In the genomic region with DNA sequence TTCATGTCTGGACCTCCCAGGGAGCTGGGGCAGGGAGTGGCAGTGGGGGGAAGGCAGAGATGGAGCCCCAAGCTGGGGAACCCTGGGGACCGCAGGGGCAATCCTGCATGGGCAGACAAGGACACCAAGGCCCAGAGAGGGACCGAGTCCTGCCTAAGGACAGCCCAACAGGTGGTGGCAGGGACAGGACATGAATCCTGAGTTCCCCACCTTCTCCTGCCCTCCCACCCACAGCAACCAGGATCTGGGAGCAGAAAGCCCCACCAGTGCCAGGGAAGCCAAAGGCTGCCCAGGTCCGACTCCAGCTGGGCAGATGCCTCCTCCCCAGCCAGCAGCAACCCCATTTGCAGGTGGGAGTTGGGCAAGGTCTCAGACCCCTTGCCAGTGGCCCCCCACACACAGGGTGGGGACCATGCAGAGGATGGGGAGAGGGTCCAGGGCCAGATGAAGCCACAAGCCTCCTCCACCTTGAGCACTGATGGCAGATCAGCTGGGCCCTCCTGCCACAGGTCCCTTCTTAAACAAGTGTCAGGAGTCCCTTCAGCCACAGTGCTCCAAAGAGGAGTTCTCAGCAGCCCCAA, we compare ENCODE assay signal across 11 cellular contexts. TPM values are rescaled to one million over a fixed set of nuclear protein-coding genes. Genes with fewer than 3 reads are reported as not detected.
"Had no signal": no experiment of that assay in that cellular context is flagged by ENCODE, and none has a peak within 500 bp of the region (broad histone marks: within the 10 kb centered on the region; RNA-seq: fewer than 3 reads in every experiment).

No MANE protein-coding gene starts in this region.

- H3K4me3 ChIP-seq: ovary, smooth muscle cell, transverse colon had no signal

- DNase-seq: activated T-cell treated with anti-CD3 and anti-CD28 coated beads, Interleukin-2, amount 50 U/mL, for 48 hours; effector memory CD8-positive, alpha-beta T cell; stimulated activated naive CD4-positive, alpha-beta T cell; transverse colon had no signal

- H3K36me3 ChIP-seq: ovary, transverse colon had no signal

- ATAC-seq: activated CD4-positive, CD25-positive, alpha-beta regulatory T cell treated with anti-CD3 and anti-CD28 coated beads, Interleukin-2, amount 50 U/mL, for 24 hours; effector memory CD8-positive, alpha-beta T cell; left colon had no signal

- H3K27me3 ChIP-seq: ovary, transverse colon had no signal

- H3K27ac ChIP-seq: ovary, transverse colon had no signal

RNA-seq across cellular contexts. Expression of a gene that starts 6.3 kb away (rescaled TPM):
- total RNA-seq: renal cortical epithelial cell had no signal
- polyA plus RNA-seq: neural cell had no signal

RNA-seq across cellular contexts. Expression of a gene that starts 28.3 kb away (rescaled TPM):
- total RNA-seq: epithelial cell of proximal tubule, renal cortical epithelial cell had no signal
- polyA plus RNA-seq: neural cell, smooth muscle cell had no signal
